8 cellular contexts compared by ENCODE assay signal in the genomic region with DNA sequence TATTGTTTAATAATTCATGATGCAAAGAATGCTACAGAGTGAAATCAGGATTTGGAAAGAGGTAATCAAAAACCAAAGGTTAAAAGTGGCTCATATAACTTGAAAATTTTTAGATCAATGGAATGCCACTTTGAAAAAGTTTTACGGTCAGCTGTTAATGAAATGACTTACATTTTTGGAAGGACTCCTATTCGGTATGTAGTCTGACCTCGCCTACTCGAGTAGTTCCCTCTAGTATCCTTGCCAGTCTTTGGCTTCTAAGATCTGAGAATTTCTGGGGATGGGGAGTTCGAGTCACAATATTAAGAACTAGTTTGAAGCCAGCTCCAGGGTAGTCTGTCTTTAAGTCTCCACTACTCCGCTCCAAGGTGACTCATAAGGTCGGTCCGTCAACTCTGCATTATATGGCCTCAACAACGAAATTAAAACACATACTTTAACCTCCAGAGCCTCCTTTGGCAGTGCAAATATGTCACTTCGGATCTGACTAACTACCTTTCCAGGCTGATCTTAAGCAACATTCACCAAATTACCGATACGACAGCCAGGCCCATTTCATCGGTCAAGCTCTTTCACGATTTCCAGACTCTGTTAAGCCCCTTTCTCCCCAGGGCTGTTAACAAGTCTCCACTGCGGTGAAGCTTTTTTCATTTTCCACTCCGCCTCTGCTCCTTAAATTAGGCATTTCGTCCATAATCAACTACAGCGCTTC. TPM values are rescaled to one million over a fixed set of nuclear protein-coding genes. Genes with fewer than 3 reads are reported as not detected.
A peak's percentile ranks its signal among the peaks of the same experiment; 100 is the strongest.
DNase-seq lines count a peak whose midpoint lies in the region; ATAC-seq and TF ChIP-seq lines count a peak whose summit lies in the region.

No MANE protein-coding gene starts in this region.

- peak overlapping the region; percentile 99 for H3K27ac Mint-ChIP-seq in activated T-helper 2 cell treated with anti-CD3 and anti-CD28 coated beads, Interferon-gamma antibody, Interleukin-2, Interleukin-4, amounts not matched to agents 10 μg/mL and 5 μg/mL and 100 μg/mL, durations not matched to agents 14 hours and 24 hours and 36 hours
- peak overlapping the region; percentile 99 for H3K27ac Mint-ChIP-seq in progenitor cell of endocrine pancreas

- H3K27me3 ChIP-seq in cardiac muscle cell = no peaks in the 10 kb centered on the region

- ATAC-seq in GM21529 (IDR thresholded peaks at IDR 0.05; ENCODE audit: unreplicated experiment) = peak; percentile 6

- peak overlapping the region; percentile 82 for H3K4me3 ChIP-seq in cardiac muscle cell

- TF ChIP-seq CTCF in cardiac muscle cell (IDR thresholded peaks at IDR 0.05; ENCODE audit: low read depth, low read length) = no peak
- no peak for TF ChIP-seq CTCF in progenitor cell of endocrine pancreas (IDR thresholded peaks at IDR 0.05; ENCODE audit: unreplicated experiment)

- H3K4me1 Mint-ChIP-seq in activated T-helper 2 cell treated with anti-CD3 and anti-CD28 coated beads, Interferon-gamma antibody, Interleukin-2, Interleukin-4, amounts not matched to agents 10 μg/mL and 5 μg/mL and 100 μg/mL, durations not matched to agents 14 hours and 24 hours and 36 hours (ENCODE audit: low read depth) = peaks cover 54% of the 10 kb centered on the region
- H3K4me1 Mint-ChIP-seq in progenitor cell of endocrine pancreas (ENCODE audit: low read depth) = peaks cover 29% of the 10 kb centered on the region

- H3K27ac ChIP-seq in KOPT-K1 (ENCODE audit: low read depth, low read length, poor library complexity, severe bottlenecking) (peak overlapping the region; percentile 86), cardiac muscle cell (peak overlapping the region; percentile 96)

- DNase-seq in GM03348 (ENCODE audit: low spot score) (peak; percentile 31), cardiac muscle cell (ENCODE audit: low read depth in 1 of 2, low spot score in 1 of 2) (peak; percentile 35 to 60), progenitor cell of endocrine pancreas (ENCODE audit: low spot score, unreplicated experiment) (no peak), ecto neural progenitor cell (ENCODE audit: low spot score) (no peak), HuH-7 (ENCODE audit: low spot score) (no peak)
- no peak for DNase-seq in activated T-helper 2 cell treated with anti-CD3 and anti-CD28 coated beads, Interferon-gamma antibody, Interleukin-2, Interleukin-4, amounts not matched to agents 10 μg/mL and 5 μg/mL and 100 μg/mL, durations not matched to agents 14 hours and 24 hours and 36 hours (ENCODE audit: low spot score)

- H3K36me3 Mint-ChIP-seq in activated T-helper 2 cell treated with anti-CD3 and anti-CD28 coated beads, Interferon-gamma antibody, Interleukin-2, Interleukin-4, amounts not matched to agents 10 μg/mL and 5 μg/mL and 100 μg/mL, durations not matched to agents 14 hours and 24 hours and 36 hours (ENCODE audit: low read depth) = peaks cover 38% of the 10 kb centered on the region
- H3K36me3 Mint-ChIP-seq in progenitor cell of endocrine pancreas (ENCODE audit: insufficient read depth) = peaks cover 9% of the 10 kb centered on the region

- intact Hi-C loops in activated T-helper 2 cell treated with anti-CD3 and anti-CD28 coated beads, Interferon-gamma antibody, Interleukin-2, Interleukin-4, amounts not matched to agents 10 μg/mL and 5 μg/mL and 100 μg/mL, durations not matched to agents 14 hours and 24 hours and 36 hours (cut with micrococcal nuclease) = loop anchor here (1.0 to 10.0 kb wide), 8 partner anchors 34 to 1224 kb away; a partner anchor contains a TSS

- H3K36me3 ChIP-seq in KOPT-K1 (ENCODE audit: insufficient read depth, low read length) (peaks cover 23% of the 10 kb centered on the region), cardiac muscle cell (no peaks in the 10 kb centered on the region)

- H3K27me3 Mint-ChIP-seq in activated T-helper 2 cell treated with anti-CD3 and anti-CD28 coated beads, Interferon-gamma antibody, Interleukin-2, Interleukin-4, amounts not matched to agents 10 μg/mL and 5 μg/mL and 100 μg/mL, durations not matched to agents 14 hours and 24 hours and 36 hours (ENCODE audit: low read depth) = no peaks in the 10 kb centered on the region
- no peaks in the 10 kb centered on the region for H3K27me3 Mint-ChIP-seq in progenitor cell of endocrine pancreas

- H3K9me3 ChIP-seq in KOPT-K1 (ENCODE audit: insufficient read depth, low read length, poor library complexity, severe bottlenecking) (peaks cover 7% of the 10 kb centered on the region), cardiac muscle cell (ENCODE audit: low read depth) (no peaks in the 10 kb centered on the region)

- peak overlapping the region; percentile 98 for H3K4me3 Mint-ChIP-seq in activated T-helper 2 cell treated with anti-CD3 and anti-CD28 coated beads, Interferon-gamma antibody, Interleukin-2, Interleukin-4, amounts not matched to agents 10 μg/mL and 5 μg/mL and 100 μg/mL, durations not matched to agents 14 hours and 24 hours and 36 hours (ENCODE audit: low read depth)
- H3K4me3 Mint-ChIP-seq in progenitor cell of endocrine pancreas (ENCODE audit: low read depth) = peak overlapping the region; percentile 96

- H3K9me3 Mint-ChIP-seq in activated T-helper 2 cell treated with anti-CD3 and anti-CD28 coated beads, Interferon-gamma antibody, Interleukin-2, Interleukin-4, amounts not matched to agents 10 μg/mL and 5 μg/mL and 100 μg/mL, durations not matched to agents 14 hours and 24 hours and 36 hours = no peaks in the 10 kb centered on the region
- H3K9me3 Mint-ChIP-seq in progenitor cell of endocrine pancreas (ENCODE audit: low read depth) = peaks cover 6% of the 10 kb centered on the region

- peaks cover 20% of the 10 kb centered on the region for H3K4me1 ChIP-seq in cardiac muscle cell (ENCODE audit: low read depth)

RNA-seq across cellular contexts. Expression of a gene that starts 0.7 kb away (rescaled TPM):
- 86.7 and 97.4 TPM in 2 replicates for total RNA-seq in activated T-helper 2 cell treated with anti-CD3 and anti-CD28 coated beads, Interferon-gamma antibody, Interleukin-2, Interleukin-4, amounts not matched to agents 10 μg/mL and 5 μg/mL and 100 μg/mL, durations not matched to agents 14 hours and 24 hours and 36 hours
- 14.9 and 16.4 TPM in 2 replicates for total RNA-seq in cardiac muscle cell
- polyA plus RNA-seq in cardiac muscle cell = 24.0 TPM in 2 replicates
- 52.8 and 53.9 TPM in 2 replicates for total RNA-seq in progenitor cell of endocrine pancreas

RNA-seq across cellular contexts. Expression of a gene that starts 1.7 kb away (rescaled TPM):
- 50.9 and 51.4 TPM in 2 replicates for total RNA-seq in activated T-helper 2 cell treated with anti-CD3 and anti-CD28 coated beads, Interferon-gamma antibody, Interleukin-2, Interleukin-4, amounts not matched to agents 10 μg/mL and 5 μg/mL and 100 μg/mL, durations not matched to agents 14 hours and 24 hours and 36 hours
- 91.6 and 111 TPM in 2 replicates for total RNA-seq in cardiac muscle cell
- 316 and 324 TPM in 2 replicates for polyA plus RNA-seq in cardiac muscle cell
- total RNA-seq in progenitor cell of endocrine pancreas = 47.4 and 52.0 TPM in 2 replicates

RNA-seq across cellular contexts. Expression of a gene that starts 20.6 kb away (rescaled TPM):
- not detected in 2 replicates for total RNA-seq in activated T-helper 2 cell treated with anti-CD3 and anti-CD28 coated beads, Interferon-gamma antibody, Interleukin-2, Interleukin-4, amounts not matched to agents 10 μg/mL and 5 μg/mL and 100 μg/mL, durations not matched to agents 14 hours and 24 hours and 36 hours
- total RNA-seq in cardiac muscle cell (2.8 and 3.0 TPM in 2 replicates), progenitor cell of endocrine pancreas (0.22 TPM in 1 of 2 replicates, not detected in the other)
- polyA plus RNA-seq in cardiac muscle cell = 4.4 and 4.6 TPM in 2 replicates

Comparison
In these comparisons a context has a peak if more than half of its experiments do, and no peak if none do; other contexts are left out.
1. DNase-seq: peak in GM03348 (single experiment) and cardiac muscle cell (2 of 2); none in activated T-helper 2 cell treated with anti-CD3 and anti-CD28 coated beads, Interferon-gamma antibody, Interleukin-2, Interleukin-4, amounts not matched to agents 10 μg/mL and 5 μg/mL and 100 μg/mL, durations not matched to agents 14 hours and 24 hours and 36 hours (single experiment), progenitor cell of endocrine pancreas (single experiment), ecto neural progenitor cell (single experiment) and HuH-7 (single experiment).